8 cellular contexts compared by ENCODE assay signal in genomic region chr17:16286009-16286946, GRCh38.
DNase-seq lines count a peak whose midpoint lies in the region; ATAC-seq and TF ChIP-seq lines count a peak whose summit lies in the region.

No MANE protein-coding gene starts in this region.

- intact Hi-C loops in activated naive CD4-positive, alpha-beta T cell treated with anti-CD3 and anti-CD28 coated beads for 36 hours (cut with micrococcal nuclease): loop anchor here (1.0 to 5.0 kb wide), 11 partner anchors 19 to 366 kb away; partner anchors contain the start of genes CENPV, PIGL, TTC19 and UBB

- TF ChIP-seq CTCF in glutamatergic neuron (IDR thresholded peaks at IDR 0.05; ENCODE audit: partially characterized antibody, unreplicated experiment) (no peak), type B pancreatic cell (conservative IDR thresholded peaks at IDR 0.05) (peak; percentile 4)

- no peaks in the 10 kb centered on the region for H3K9me3 Mint-ChIP-seq in activated naive CD4-positive, alpha-beta T cell treated with anti-CD3 and anti-CD28 coated beads for 36 hours
- H3K9me3 Mint-ChIP-seq in glutamatergic neuron (ENCODE audit: unreplicated experiment): no peaks in the 10 kb centered on the region
- H3K9me3 Mint-ChIP-seq in type B pancreatic cell: no peaks in the 10 kb centered on the region

- peaks cover 3% of the 10 kb centered on the region for H3K36me3 Mint-ChIP-seq in activated naive CD4-positive, alpha-beta T cell treated with anti-CD3 and anti-CD28 coated beads for 36 hours (ENCODE audit: low read depth)
- H3K36me3 Mint-ChIP-seq in glutamatergic neuron (ENCODE audit: unreplicated experiment) (no peaks in the 10 kb centered on the region), type B pancreatic cell (peaks cover 9% of the 10 kb centered on the region)

- H3K27ac Mint-ChIP-seq in activated naive CD4-positive, alpha-beta T cell treated with anti-CD3 and anti-CD28 coated beads for 36 hours: peak overlapping the region; percentile 95
- H3K27ac Mint-ChIP-seq in glutamatergic neuron (ENCODE audit: unreplicated experiment): peak overlapping the region; percentile 18
- peak overlapping the region; percentile 96 for H3K27ac Mint-ChIP-seq in type B pancreatic cell

- H3K4me3 Mint-ChIP-seq in activated naive CD4-positive, alpha-beta T cell treated with anti-CD3 and anti-CD28 coated beads for 36 hours: peak overlapping the region; percentile 67
- H3K4me3 Mint-ChIP-seq in glutamatergic neuron (ENCODE audit: unreplicated experiment) (peak overlapping the region; percentile 5), type B pancreatic cell (peak overlapping the region; percentile 68)

- ATAC-seq in GM18907 (IDR thresholded peaks at IDR 0.05; ENCODE audit: unreplicated experiment): peak; percentile 85
- peak; percentile 79 for ATAC-seq in HG03108 (IDR thresholded peaks at IDR 0.05; ENCODE audit: unreplicated experiment)

- no peaks in the 10 kb centered on the region for H3K27me3 Mint-ChIP-seq in activated naive CD4-positive, alpha-beta T cell treated with anti-CD3 and anti-CD28 coated beads for 36 hours (ENCODE audit: low read depth)
- no peaks in the 10 kb centered on the region for H3K27me3 Mint-ChIP-seq in glutamatergic neuron (ENCODE audit: unreplicated experiment)
- no peaks in the 10 kb centered on the region for H3K27me3 Mint-ChIP-seq in type B pancreatic cell

- CTCF ChIA-PET in activated naive CD4-positive, alpha-beta T cell treated with anti-CD3 and anti-CD28 coated beads for 36 hours (lab: Charles Lee): interaction anchor here (0.6 to 2.6 kb wide), 7 partner anchors 12 to 1895 kb away, joined by 3 to 13 read pairs (median 4); no protein-coding TSS in a partner anchor

- peaks cover 47% of the 10 kb centered on the region for H3K4me1 Mint-ChIP-seq in activated naive CD4-positive, alpha-beta T cell treated with anti-CD3 and anti-CD28 coated beads for 36 hours (ENCODE audit: low read depth)
- peaks cover 26% of the 10 kb centered on the region for H3K4me1 Mint-ChIP-seq in glutamatergic neuron (ENCODE audit: low read depth, unreplicated experiment)
- peaks cover 36% of the 10 kb centered on the region for H3K4me1 Mint-ChIP-seq in type B pancreatic cell (ENCODE audit: unreplicated experiment)

- DNase-seq in 8988T: peak; percentile 69
- DNase-seq in SIG-M5 (lab: John Stamatoyannopoulos, UW): peak; percentile 86
- peak; percentile 90 for DNase-seq in activated naive CD4-positive, alpha-beta T cell treated with anti-CD3 and anti-CD28 coated beads for 36 hours
- DNase-seq in glutamatergic neuron: peak; percentile 32
- DNase-seq in pons (ENCODE audit: low spot score): peak; percentile 31
- peak; percentile 72 for DNase-seq in type B pancreatic cell (ENCODE audit: extremely low spot score, unreplicated experiment)

Comparison
In these comparisons a context has a peak if more than half of its experiments do, and no peak if none do; other contexts are left out.
1. Peak in every context shown above with its lines: DNase-seq and ATAC-seq.
2. DNase-seq: peak in every context shown above with its lines; median percentile 90 in activated naive CD4-positive, alpha-beta T cell treated with anti-CD3 and anti-CD28 coated beads for 36 hours; 86 in SIG-M5; 72 in type B pancreatic cell; 69 in 8988T; 32 in glutamatergic neuron; 31 in pons.
3. H3K27ac Mint-ChIP-seq: peak in every context shown above with its lines; median percentile 96 in type B pancreatic cell; 95 in activated naive CD4-positive, alpha-beta T cell treated with anti-CD3 and anti-CD28 coated beads for 36 hours; 18 in glutamatergic neuron.
4. H3K4me3 Mint-ChIP-seq: peak in every context shown above with its lines; median percentile 68 in type B pancreatic cell; 67 in activated naive CD4-positive, alpha-beta T cell treated with anti-CD3 and anti-CD28 coated beads for 36 hours; 5 in glutamatergic neuron.